1 cellular context compared by ENCODE assay signal in genomic region chr10:17249820-17250219, GRCh38.
TF ChIP-seq lines count a peak whose summit lies in the region.

No MANE protein-coding gene starts in this region.

TF ChIP-seq in HCT116, 20 proteins besides CTCF, POLR2A, EP300 and RAD21 (continued from another document):
- TF ChIP-seq, protein P1, sequence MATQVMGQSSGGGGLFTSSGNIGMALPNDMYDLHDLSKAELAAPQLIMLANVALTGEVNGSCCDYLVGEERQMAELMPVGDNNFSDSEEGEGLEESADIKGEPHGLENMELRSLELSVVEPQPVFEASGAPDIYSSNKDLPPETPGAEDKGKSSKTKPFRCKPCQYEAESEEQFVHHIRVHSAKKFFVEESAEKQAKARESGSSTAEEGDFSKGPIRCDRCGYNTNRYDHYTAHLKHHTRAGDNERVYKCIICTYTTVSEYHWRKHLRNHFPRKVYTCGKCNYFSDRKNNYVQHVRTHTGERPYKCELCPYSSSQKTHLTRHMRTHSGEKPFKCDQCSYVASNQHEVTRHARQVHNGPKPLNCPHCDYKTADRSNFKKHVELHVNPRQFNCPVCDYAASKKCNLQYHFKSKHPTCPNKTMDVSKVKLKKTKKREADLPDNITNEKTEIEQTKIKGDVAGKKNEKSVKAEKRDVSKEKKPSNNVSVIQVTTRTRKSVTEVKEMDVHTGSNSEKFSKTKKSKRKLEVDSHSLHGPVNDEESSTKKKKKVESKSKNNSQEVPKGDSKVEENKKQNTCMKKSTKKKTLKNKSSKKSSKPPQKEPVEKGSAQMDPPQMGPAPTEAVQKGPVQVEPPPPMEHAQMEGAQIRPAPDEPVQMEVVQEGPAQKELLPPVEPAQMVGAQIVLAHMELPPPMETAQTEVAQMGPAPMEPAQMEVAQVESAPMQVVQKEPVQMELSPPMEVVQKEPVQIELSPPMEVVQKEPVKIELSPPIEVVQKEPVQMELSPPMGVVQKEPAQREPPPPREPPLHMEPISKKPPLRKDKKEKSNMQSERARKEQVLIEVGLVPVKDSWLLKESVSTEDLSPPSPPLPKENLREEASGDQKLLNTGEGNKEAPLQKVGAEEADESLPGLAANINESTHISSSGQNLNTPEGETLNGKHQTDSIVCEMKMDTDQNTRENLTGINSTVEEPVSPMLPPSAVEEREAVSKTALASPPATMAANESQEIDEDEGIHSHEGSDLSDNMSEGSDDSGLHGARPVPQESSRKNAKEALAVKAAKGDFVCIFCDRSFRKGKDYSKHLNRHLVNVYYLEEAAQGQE (IDR thresholded peaks at IDR 0.05; ENCODE audit: low read depth) = no peak
- TF ChIP-seq FOSL1 (IDR thresholded peaks at IDR 0.05; ENCODE audit: low read depth) (no peak), ZBTB33 (IDR thresholded peaks at IDR 0.05; ENCODE audit: extremely low read depth, insufficient replicate concordance, low read length) (no peak)
